8 cellular contexts compared by ENCODE assay signal in genomic region chr1:226457307-226457712, GRCh38. TPM values are rescaled to one million over a fixed set of nuclear protein-coding genes. Genes with fewer than 3 reads are reported as not detected.
DNase-seq lines count a peak whose midpoint lies in the region; ATAC-seq and TF ChIP-seq lines count a peak whose summit lies in the region.

No MANE protein-coding gene starts in this region.

- H3K79me2 ChIP-seq in OCI-LY1 (ENCODE audit: insufficient read depth, low read length): no peaks in the 10 kb centered on the region
- no peaks in the 10 kb centered on the region for H3K79me2 ChIP-seq in mammary epithelial cell (ENCODE audit: insufficient read depth, low read length)

- no peaks in the 10 kb centered on the region for H3K9me3 ChIP-seq in CD4-positive, CD25-positive, alpha-beta regulatory T cell (ENCODE audit: control insufficient read depth in 2 of 2, low read length in 2 of 2)
- H3K9me3 ChIP-seq in OCI-LY1 (ENCODE audit: low read length): 0 out of 2 replicates have a peak, but pooled peaks cover 3% of the 10 kb centered on the region
- no peaks in the 10 kb centered on the region for H3K9me3 ChIP-seq in mammary epithelial cell (replicated peaks; ENCODE audit: insufficient read depth, low read length)

- CTCF ChIA-PET in mammary epithelial cell (lab: Charles Lee; ENCODE audit: low non-redundant PET): no interaction called here

- peaks cover 5% of the 10 kb centered on the region for H3K27me3 ChIP-seq in CD4-positive, CD25-positive, alpha-beta regulatory T cell (ENCODE audit: control insufficient read depth, insufficient read depth, low read length)
- H3K27me3 ChIP-seq in OCI-LY1 (ENCODE audit: insufficient read depth, low read length): peaks cover 4% of the 10 kb centered on the region; the same call in 1 of the 2 replicates
- no peaks in the 10 kb centered on the region for H3K27me3 ChIP-seq in mammary epithelial cell (ENCODE audit: insufficient read depth, low read length)

- peaks cover 7% of the 10 kb centered on the region for H3K4me1 ChIP-seq in CD4-positive, CD25-positive, alpha-beta regulatory T cell (ENCODE audit: control insufficient read depth, insufficient read depth, low read length, poor library complexity, severe bottlenecking)
- H3K4me1 ChIP-seq in OCI-LY1 (ENCODE audit: insufficient read depth, low read length, severe bottlenecking): peaks cover 16% of the 10 kb centered on the region
- H3K4me1 ChIP-seq in mammary epithelial cell (ENCODE audit: insufficient read depth, low read length): no peaks in the 10 kb centered on the region

- H3K9me2 ChIP-seq in OCI-LY1 (ENCODE audit: low read depth, low read length): no peaks in the 10 kb centered on the region

- TF ChIP-seq CTCF in OCI-LY1 (IDR thresholded peaks at IDR 0.05; ENCODE audit: low read length): peak; percentile 74
- TF ChIP-seq CTCF in natural killer cell (IDR thresholded peaks at IDR 0.05): peak; percentile 28
- TF ChIP-seq CTCF in mammary epithelial cell (conservative IDR thresholded peaks at IDR 0.05 in 1 of 2, IDR thresholded peaks at IDR 0.05 in 1 of 2; ENCODE audit: extremely low read depth in 1 of 2, insufficient read depth in 1 of 2, low read depth in 1 of 2, low read length in 2 of 2): no peak

- intact Hi-C loops in natural killer cell (cut with micrococcal nuclease) (no loop called here), mammary epithelial cell (cut with micrococcal nuclease) (no loop called here)

- peak overlapping the region; percentile 75 to 87 (median 82) for H3K4me3 Mint-ChIP-seq in CD4-positive, CD25-positive, alpha-beta regulatory T cell
- peak overlapping the region; percentile 35 for H3K4me3 Mint-ChIP-seq in natural killer cell

- peaks cover 5 to 15% (median 9%) of the 10 kb centered on the region in 4 donors for H3K4me1 Mint-ChIP-seq in CD4-positive, CD25-positive, alpha-beta regulatory T cell
- H3K4me1 Mint-ChIP-seq in natural killer cell: peaks cover 10 to 11% of the 10 kb centered on the region in 2 donors

- H3K27me3 Mint-ChIP-seq in CD4-positive, CD25-positive, alpha-beta regulatory T cell: peaks cover 14% of the 10 kb centered on the region
- H3K27me3 Mint-ChIP-seq in natural killer cell (ENCODE audit: low read depth in 2 of 2): peaks cover 2 to 7% of the 10 kb centered on the region in 2 donors

- H4K20me1 ChIP-seq in OCI-LY1 (ENCODE audit: insufficient read depth, low read length) (no peaks in the 10 kb centered on the region), mammary epithelial cell (ENCODE audit: insufficient read depth, low read length) (no peaks in the 10 kb centered on the region)

- H2AFZ ChIP-seq in OCI-LY1 (ENCODE audit: low read length) (peak overlapping the region; percentile 66; the same call in 1 of the 2 replicates), mammary epithelial cell (ENCODE audit: low read depth, low read length) (no peak overlapping the region)

- dilution Hi-C loops in mammary epithelial cell (cut with HindIII; ENCODE audit: low sequenced_read_pairs): no loop called here

- WGBS in mammary epithelial cell (ENCODE audit: low coverage, missing lambda C conversion rate): 80% methylated on average over 13 of the region's 14 CpGs

- peak overlapping the region; percentile 58 for H3K4me2 ChIP-seq in OCI-LY1 (ENCODE audit: low read length)
- no peak overlapping the region for H3K4me2 ChIP-seq in mammary epithelial cell (ENCODE audit: insufficient read depth, low read depth, low read length)

- in situ Hi-C loops in mammary epithelial cell (cut with MboI; ENCODE audit: low sequenced_read_pairs in 2 of 2): no loop called here

- peak overlapping the region; percentile 82 to 92 (median 85) for H3K27ac Mint-ChIP-seq in CD4-positive, CD25-positive, alpha-beta regulatory T cell
- H3K27ac Mint-ChIP-seq in natural killer cell: peak overlapping the region in 1 of 2 donors; percentile 68

- H3K9ac ChIP-seq in OCI-LY1 (ENCODE audit: low read length): no peak overlapping the region; the same call in 1 of the 2 replicates
- H3K9ac ChIP-seq in mammary epithelial cell (ENCODE audit: insufficient read depth, low read length): no peak overlapping the region

- peak overlapping the region; percentile 49 for H3K4me3 ChIP-seq in CD4-positive, CD25-positive, alpha-beta regulatory T cell (ENCODE audit: low read depth, low read length)
- H3K4me3 ChIP-seq in OCI-LY1 (ENCODE audit: low read depth, low read length, poor library complexity, severe bottlenecking): peak overlapping the region; percentile 35
- H3K4me3 ChIP-seq in mammary epithelial cell (replicated peaks in 1 of 3; ENCODE audit: insufficient read depth in 1 of 3, low read depth in 2 of 3, low read length in 3 of 3): no peak overlapping the region

- peak; percentile 72 to 81 for ATAC-seq in CD4-positive, CD25-positive, alpha-beta regulatory T cell (ENCODE audit: low read depth in 2 of 2)
- ATAC-seq in natural killer cell: peak; percentile 80 to 94 (median 82)

- no peaks in the 10 kb centered on the region for H3K36me3 Mint-ChIP-seq in CD4-positive, CD25-positive, alpha-beta regulatory T cell
- no peaks in the 10 kb centered on the region for H3K36me3 Mint-ChIP-seq in natural killer cell

- H3K27ac ChIP-seq in CD4-positive, CD25-positive, alpha-beta regulatory T cell (ENCODE audit: insufficient read depth, low read length, poor library complexity, severe bottlenecking): peak overlapping the region; percentile 6
- H3K27ac ChIP-seq in OCI-LY1 (ENCODE audit: low read depth, low read length, poor library complexity, severe bottlenecking) (no peak overlapping the region), mammary epithelial cell (ENCODE audit: insufficient read depth, low read depth, low read length) (no peak overlapping the region)

- H3F3A ChIP-seq in OCI-LY1 (ENCODE audit: insufficient read depth, low read length): no peaks in the 10 kb centered on the region

- no TSS peak for BruUV-seq in mammary epithelial cell (replicated peaks; lab: Mats Ljungman, UMichigan)

- peaks cover 0 to 2% (median 0%) of the 10 kb centered on the region in 7 donors for H3K9me3 Mint-ChIP-seq in CD4-positive, CD25-positive, alpha-beta regulatory T cell
- no peaks in the 10 kb centered on the region for H3K9me3 Mint-ChIP-seq in natural killer cell

- H3K36me3 ChIP-seq in CD4-positive, CD25-positive, alpha-beta regulatory T cell (ENCODE audit: control insufficient read depth, insufficient read depth, low read length): no peaks in the 10 kb centered on the region
- H3K36me3 ChIP-seq in OCI-LY1 (ENCODE audit: insufficient read depth, low read length): no peaks in the 10 kb centered on the region
- no peaks in the 10 kb centered on the region for H3K36me3 ChIP-seq in mammary epithelial cell (ENCODE audit: insufficient read depth, low read length)

- DNase-seq in CD4-positive, CD25-positive, alpha-beta regulatory T cell: peak in 2 of 3 donors; percentile 59 to 81
- DNase-seq in activated effector memory CD4-positive, alpha-beta T cell treated with anti-CD3 and anti-CD28 coated beads, Interleukin-2, amount 50 U/mL, for 16 hours: peak; percentile 71
- no peak for DNase-seq in natural killer cell
- DNase-seq in NOMO-1 treated with DMSO at 0.1 percent for 48 hours (lab: John Stamatoyannopoulos, UW; ENCODE audit: unreplicated experiment): no peak
- DNase-seq in mammary epithelial cell: no peak
- no peak for DNase-seq in MV-4-11 (lab: John Stamatoyannopoulos, UW)
- no peak for DNase-seq in NCI-H2171 treated with DMSO at 0.1 percent for 48 hours (lab: John Stamatoyannopoulos, UW)

RNA-seq across cellular contexts. Expression of gene PARP1, which starts 49.4 kb away (rescaled TPM):
- 104 TPM for total RNA-seq in CD4-positive, CD25-positive, alpha-beta regulatory T cell
- polyA plus RNA-seq in CD4-positive, CD25-positive, alpha-beta regulatory T cell: 100 to 1,000 TPM in 3 of 4 donors, 10 to 100 TPM in 1; 99.1 to 129 (median 110) TPM
- total RNA-seq in natural killer cell (10 to 100 TPM; 62.0 to 81.5 (median 77.0) TPM), mammary epithelial cell (10 to 100 TPM; 67.7 to 80.8 TPM)
- polyA plus RNA-seq in mammary epithelial cell: 99.4 TPM
- polyA minus RNA-seq in mammary epithelial cell: 205 TPM

Comparison
In these comparisons a context has a peak if more than half of its experiments do, and no peak if none do; other contexts are left out.
1. DNase-seq: peak in CD4-positive, CD25-positive, alpha-beta regulatory T cell (2 of 3) and activated effector memory CD4-positive, alpha-beta T cell treated with anti-CD3 and anti-CD28 coated beads, Interleukin-2, amount 50 U/mL, for 16 hours (single experiment); none in natural killer cell (single experiment), NOMO-1 treated with DMSO at 0.1 percent for 48 hours (single experiment), mammary epithelial cell (single experiment), MV-4-11 (single experiment) and NCI-H2171 treated with DMSO at 0.1 percent for 48 hours (single experiment).
2. H3K4me3 ChIP-seq: peak in CD4-positive, CD25-positive, alpha-beta regulatory T cell (single experiment) and OCI-LY1 (single experiment); none in mammary epithelial cell (0 of 3).
3. CTCF ChIP-seq: peak in OCI-LY1 (single experiment) and natural killer cell (single experiment); none in mammary epithelial cell (0 of 2).